Comparison of ENCODE assay signal across 20 cellular contexts in the genomic region with DNA sequence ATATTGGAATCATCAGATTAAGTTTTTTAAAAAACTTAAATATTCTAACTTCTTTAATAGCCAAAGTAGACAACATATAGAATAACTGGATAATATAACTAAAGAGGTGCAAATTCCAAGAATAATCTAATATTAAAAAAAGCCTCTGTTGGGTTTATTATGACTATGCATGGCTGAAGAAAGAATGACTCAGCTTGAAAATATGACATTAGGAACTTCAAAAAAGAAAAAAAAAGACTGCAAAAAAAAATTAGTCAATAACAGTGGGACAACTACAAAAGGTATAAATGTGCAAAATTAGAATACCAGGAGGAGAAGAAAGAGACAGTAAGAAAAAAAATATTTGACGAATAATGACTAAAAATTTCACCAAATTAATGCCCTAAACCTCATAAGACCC.
A peak's percentile ranks its signal among the peaks of the same experiment; 100 is the strongest.
DNase-seq lines count a peak whose midpoint lies in the region; ATAC-seq, FAIRE-seq and TF ChIP-seq lines count a peak whose summit lies in the region.
"Had no signal": no experiment of that assay in that cellular context is flagged by ENCODE, and none has a peak within 500 bp of the region (broad histone marks: within the 10 kb centered on the region; RNA-seq: fewer than 3 reads in every experiment).

No MANE protein-coding gene starts in this region.

- DNase-seq in ELR (ENCODE audit: low read depth) = peak; percentile 68
- DNase-seq in M059J (ENCODE audit: low read depth) = peak; percentile 22
- DNase-seq in iris pigment epithelial cell (ENCODE audit: low read depth) = peak; percentile 1
- no peak for DNase-seq in GM13977 (ENCODE audit: low spot score)
- no peak for DNase-seq in amygdala (lab: John Stamatoyannopoulos, UW)
- DNase-seq: BE2C, Caco-2, DMS153, GF-D8, KBM-7, NCI-H1092 treated with DMSO at 0.1 percent for 48 hours, NCI-H1436 treated with DMSO at 0.1 percent for 48 hours, NCI-H1930, NCI-H510A treated with DMSO at 0.1 percent for 48 hours, NCI-H748 treated with DMSO at 0.1 percent for 48 hours, SHP77 treated with DMSO at 0.1 percent for 48 hours had no signal

- ATAC-seq in HG03378 (IDR thresholded peaks at IDR 0.05; ENCODE audit: unreplicated experiment) = no peak

- in situ Hi-C loops in GM13977 (cut with MboI; ENCODE audit: low pct_unique_long_range_greater_than_20kb, low sequenced_read_pairs, unreplicated experiment) = no loop called here

- peak; percentile 5 for FAIRE-seq in colon (lab: Jason Lieb, UNC)
- FAIRE-seq: GM19239, H54 had no signal

- no peak for TF ChIP-seq CTCF in GM13977 (IDR thresholded peaks at IDR 0.05; ENCODE audit: extremely low read depth, insufficient read depth, missing control alignments)

Comparison
In these comparisons a context has a peak if more than half of its experiments do, and no peak if none do; other contexts are left out.
1. DNase-seq: peak in ELR (single experiment), M059J (single experiment) and iris pigment epithelial cell (single experiment); none in GM13977 (single experiment) and amygdala (0 of 56).